6 cellular contexts compared by ENCODE assay signal in genomic region chr12:63545298-63545916, GRCh38.
A peak's percentile ranks its signal among the peaks of the same experiment; 100 is the strongest.
DNase-seq lines count a peak whose midpoint lies in the region; ATAC-seq, FAIRE-seq and TF ChIP-seq lines count a peak whose summit lies in the region.
"Not testable (repeated sequence)": the region's sequence is repeated elsewhere in the genome, so short reads cannot be mapped to it uniquely, and the experiment has no call there.

No MANE protein-coding gene starts in this region.

- TF ChIP-seq POLR2A in IMR-90 (IDR thresholded peaks at IDR 0.05; ENCODE audit: low read depth, low read length); K562 (conservative IDR thresholded peaks at IDR 0.05): not testable (repeated sequence)

- not testable (repeated sequence) for H2BK20ac ChIP-seq in IMR-90 (ENCODE audit: low read depth, low read length)

- no CpG with 5 or more reads among the region's 5 CpGs for WGBS in IMR-90 (ENCODE audit: extremely low coverage in 2 of 2, insufficient read length in 1 of 2), 2 experiments
- 0% methylated on average over 2 of the region's 5 CpGs for WGBS in K562 (ENCODE audit: insufficient coverage, low coverage, missing lambda C conversion rate)

- not testable (repeated sequence) for H3K27ac Mint-ChIP-seq in activated CD4-positive, alpha-beta T cell treated with anti-CD3 and anti-CD28 coated beads for 36 hours; activated T-helper 17 cell treated with anti-CD3 and anti-CD28 coated beads, Interleukin-2, amount 50 U/mL, for 72 hours; stimulated activated effector memory CD8-positive, alpha-beta T cell treated with anti-CD3 and anti-CD28 coated beads, Interleukin-12 subunit alpha, Interleukin-12 subunit beta, amount 100 ng/mL, for 72 hours

- ATAC-seq in IMR-90 (ENCODE audit: low read depth); K562: not testable (repeated sequence)
- ATAC-seq in activated CD4-positive, alpha-beta T cell treated with anti-CD3 and anti-CD28 coated beads for 36 hours = peak; percentile 49
- ATAC-seq in activated T-helper 17 cell treated with anti-CD3 and anti-CD28 coated beads, Interleukin-2, amount 50 U/mL, for 72 hours (replicated peaks) = peak; percentile 28
- peak; percentile 41 for ATAC-seq in stimulated activated effector memory CD8-positive, alpha-beta T cell treated with anti-CD3 and anti-CD28 coated beads, Interleukin-12 subunit alpha, Interleukin-12 subunit beta, amount 100 ng/mL, for 72 hours

- H2BK120ac ChIP-seq in IMR-90 (ENCODE audit: low read depth, low read length) = not testable (repeated sequence)

- dilution Hi-C loops in IMR-90 (cut with HindIII; ENCODE audit: low sequenced_read_pairs, unreplicated experiment) = not testable (repeated sequence)

- not testable (repeated sequence) for DNase-seq in GM19239 (ENCODE audit: insufficient read length, low spot score); IMR-90; activated CD4-positive, alpha-beta T cell treated with anti-CD3 and anti-CD28 coated beads for 36 hours; K562 (ENCODE audit: extremely low read depth in 1 of 4, low spot score in 3 of 4); stimulated activated effector memory CD8-positive, alpha-beta T cell treated with anti-CD3 and anti-CD28 coated beads, Interleukin-12 subunit alpha, Interleukin-12 subunit beta, amount 100 ng/mL, for 72 hours (ENCODE audit: low spot score in 2 of 2)

- in situ Hi-C loops in IMR-90 (cut with MboI; ENCODE audit: low sequenced_read_pairs); K562 (cut with MboI): not testable (repeated sequence)

- not testable (repeated sequence) for H3K23ac ChIP-seq in IMR-90 (ENCODE audit: low read depth, low read length)

- H4K91ac ChIP-seq in IMR-90 (ENCODE audit: insufficient read depth, low read depth, low read length) = not testable (repeated sequence)

- H3K79me1 ChIP-seq in IMR-90 (ENCODE audit: low read depth in 1 of 2, low read length in 2 of 2) = not testable (repeated sequence)

- H3K4me1 Mint-ChIP-seq in activated CD4-positive, alpha-beta T cell treated with anti-CD3 and anti-CD28 coated beads for 36 hours; activated T-helper 17 cell treated with anti-CD3 and anti-CD28 coated beads, Interleukin-2, amount 50 U/mL, for 72 hours; stimulated activated effector memory CD8-positive, alpha-beta T cell treated with anti-CD3 and anti-CD28 coated beads, Interleukin-12 subunit alpha, Interleukin-12 subunit beta, amount 100 ng/mL, for 72 hours: not testable (repeated sequence)

- FAIRE-seq in GM19239 (lab: Jason Lieb, UNC) = peak; percentile 39
- FAIRE-seq in K562 (lab: Jason Lieb, UNC) = not testable (repeated sequence)

- H3K9me3 Mint-ChIP-seq in activated CD4-positive, alpha-beta T cell treated with anti-CD3 and anti-CD28 coated beads for 36 hours (ENCODE audit: low read depth); activated T-helper 17 cell treated with anti-CD3 and anti-CD28 coated beads, Interleukin-2, amount 50 U/mL, for 72 hours; stimulated activated effector memory CD8-positive, alpha-beta T cell treated with anti-CD3 and anti-CD28 coated beads, Interleukin-12 subunit alpha, Interleukin-12 subunit beta, amount 100 ng/mL, for 72 hours: not testable (repeated sequence)

- H3K9ac ChIP-seq in IMR-90 (ENCODE audit: low read depth, low read length); K562 (ENCODE audit: insufficient read depth in 1 of 2, low read depth in 2 of 2, low read length in 2 of 2): not testable (repeated sequence)

- not testable (repeated sequence) for H3K4ac ChIP-seq in IMR-90 (ENCODE audit: low read depth, low read length)

- H4K8ac ChIP-seq in IMR-90 (ENCODE audit: low read depth in 2 of 2, low read length in 2 of 2) = not testable (repeated sequence)

- not testable (repeated sequence) for H3K4me2 ChIP-seq in IMR-90 (ENCODE audit: low read depth, low read length); K562 (ENCODE audit: insufficient read depth, low read length)

- H3K79me2 ChIP-seq in K562 (ENCODE audit: control insufficient read depth, insufficient read depth, low read length) = not testable (repeated sequence)

- not testable (repeated sequence) for H3K56ac ChIP-seq in IMR-90 (ENCODE audit: extremely low read depth, insufficient read depth, low read length)

- H3K36me3 ChIP-seq in IMR-90 (ENCODE audit: control insufficient read depth, insufficient read depth, low read length); K562 (ENCODE audit: control insufficient read depth, insufficient read depth, low read length): not testable (repeated sequence)

- not testable (repeated sequence) for H2BK5ac ChIP-seq in IMR-90 (ENCODE audit: low read depth, low read length, poor library complexity, severe bottlenecking)

- H3K14ac ChIP-seq in IMR-90 (replicated peaks; ENCODE audit: low read depth, low read length) = not testable (repeated sequence)

- not testable (repeated sequence) for TF ChIP-seq EP300 in K562 (IDR thresholded peaks at IDR 0.05; ENCODE audit: low read length)

- H3K27me3 Mint-ChIP-seq in activated CD4-positive, alpha-beta T cell treated with anti-CD3 and anti-CD28 coated beads for 36 hours; activated T-helper 17 cell treated with anti-CD3 and anti-CD28 coated beads, Interleukin-2, amount 50 U/mL, for 72 hours: not testable (repeated sequence)

- CTCF ChIA-PET in IMR-90 (lab: Yijun Ruan, JAX); activated CD4-positive, alpha-beta T cell treated with anti-CD3 and anti-CD28 coated beads for 36 hours (lab: Charles Lee); K562 (lab: Yijun Ruan, JAX; ENCODE audit: low intra/inter-chr PET ratio): not testable (repeated sequence)

- H3K27ac ChIP-seq in IMR-90 (ENCODE audit: insufficient read depth, low read length); K562 (ENCODE audit: extremely low read depth, low read depth, low read length): not testable (repeated sequence)

- H3K9me3 ChIP-seq in IMR-90 (ENCODE audit: control insufficient read depth, insufficient read depth, low read length); K562 (replicated peaks; ENCODE audit: control insufficient read depth, insufficient read depth, low read depth, low read length): not testable (repeated sequence)

- not testable (repeated sequence) for BruUV-seq in IMR-90 (replicated peaks; lab: Mats Ljungman, UMichigan); K562 (replicated peaks; lab: Mats Ljungman, UMichigan)

- H3K27me3 ChIP-seq in IMR-90 (ENCODE audit: control insufficient read depth, insufficient read depth, low read length); K562 (ENCODE audit: control insufficient read depth in 2 of 2, insufficient read depth in 2 of 2, low read length in 2 of 2): not testable (repeated sequence)

- H4K5ac ChIP-seq in IMR-90 (ENCODE audit: low read depth, low read length) = not testable (repeated sequence)

- not testable (repeated sequence) for H3K4me3 ChIP-seq in IMR-90 (ENCODE audit: insufficient read depth, low read depth, low read length); K562

- not testable (repeated sequence) for H3K18ac ChIP-seq in IMR-90 (ENCODE audit: low read depth, low read length)

- not testable (repeated sequence) for TF ChIP-seq CTCF in IMR-90 (conservative IDR thresholded peaks at IDR 0.05; ENCODE audit: low read depth, low read length); K562 (IDR thresholded peaks at IDR 0.05 in 2 of 3, conservative IDR thresholded peaks at IDR 0.05 in 1 of 3; ENCODE audit: insufficient read depth in 2 of 3, low read depth in 1 of 3, low read length in 3 of 3)

- not testable (repeated sequence) for H3K36me3 Mint-ChIP-seq in activated CD4-positive, alpha-beta T cell treated with anti-CD3 and anti-CD28 coated beads for 36 hours (ENCODE audit: low read depth); activated T-helper 17 cell treated with anti-CD3 and anti-CD28 coated beads, Interleukin-2, amount 50 U/mL, for 72 hours (ENCODE audit: low read depth); stimulated activated effector memory CD8-positive, alpha-beta T cell treated with anti-CD3 and anti-CD28 coated beads, Interleukin-12 subunit alpha, Interleukin-12 subunit beta, amount 100 ng/mL, for 72 hours

- intact Hi-C loops in IMR-90 (cut with micrococcal nuclease); activated CD4-positive, alpha-beta T cell treated with anti-CD3 and anti-CD28 coated beads for 36 hours (cut with DNase I, micrococcal nuclease); K562 (cut with micrococcal nuclease): not testable (repeated sequence)

- POLR2A ChIA-PET in IMR-90 (lab: Charles Lee; ENCODE audit: unreplicated experiment); activated CD4-positive, alpha-beta T cell treated with anti-CD3 and anti-CD28 coated beads for 36 hours (lab: Charles Lee); K562 (lab: Yijun Ruan, JAX): not testable (repeated sequence)

- not testable (repeated sequence) for H4K20me1 ChIP-seq in IMR-90 (ENCODE audit: insufficient read depth, low read length); K562 (replicated peaks; ENCODE audit: control insufficient read depth, insufficient read depth, low read length)

- not testable (repeated sequence) for H3K4me1 ChIP-seq in IMR-90 (ENCODE audit: control insufficient read depth, insufficient read depth, low read length); K562 (replicated peaks in 1 of 2; ENCODE audit: control insufficient read depth in 2 of 2, insufficient read depth in 2 of 2, low read length in 2 of 2)

- not testable (repeated sequence) for H2AK5ac ChIP-seq in IMR-90 (ENCODE audit: low read depth, low read length)

- H3K9me1 ChIP-seq in IMR-90 (ENCODE audit: insufficient read depth, low read length); K562 (ENCODE audit: control insufficient read depth, insufficient read depth, low read length): not testable (repeated sequence)

- TF ChIP-seq RAD21 in IMR-90 (IDR thresholded peaks at IDR 0.05; ENCODE audit: low read length); K562 (CRISPR knock-in tag; conservative IDR thresholded peaks at IDR 0.05 in 1 of 2, IDR thresholded peaks at IDR 0.05 in 1 of 2): not testable (repeated sequence)

- H3K4me3 Mint-ChIP-seq in activated CD4-positive, alpha-beta T cell treated with anti-CD3 and anti-CD28 coated beads for 36 hours; activated T-helper 17 cell treated with anti-CD3 and anti-CD28 coated beads, Interleukin-2, amount 50 U/mL, for 72 hours; stimulated activated effector memory CD8-positive, alpha-beta T cell treated with anti-CD3 and anti-CD28 coated beads, Interleukin-12 subunit alpha, Interleukin-12 subunit beta, amount 100 ng/mL, for 72 hours: not testable (repeated sequence)

- H2AFZ ChIP-seq in IMR-90 (replicated peaks; ENCODE audit: low read length, poor library complexity); K562 (ENCODE audit: low read depth, low read length): not testable (repeated sequence)

- not testable (repeated sequence) for H2AK9ac ChIP-seq in IMR-90 (replicated peaks; ENCODE audit: low read depth, low read length, poor library complexity)

- not testable (repeated sequence) for H2BK15ac ChIP-seq in IMR-90 (ENCODE audit: low read depth, low read length)
